13 cellular contexts compared by ENCODE assay signal in genomic region chr13:106529415-106530208, GRCh38. TPM values are rescaled to one million over a fixed set of nuclear protein-coding genes. Genes with fewer than 3 reads are reported as not detected.
A peak's percentile ranks its signal among the peaks of the same experiment; 100 is the strongest.
DNase-seq lines count a peak whose midpoint lies in the region; ATAC-seq and TF ChIP-seq lines count a peak whose summit lies in the region.
"Had no signal": no experiment of that assay in that cellular context is flagged by ENCODE, and none has a peak within 500 bp of the region (broad histone marks: within the 10 kb centered on the region; RNA-seq: fewer than 3 reads in every experiment).

No MANE protein-coding gene starts in this region.

- H3K4me1 ChIP-seq in left lung (peaks cover 0 to 33% of the 10 kb centered on the region in 2 donors), thoracic aorta (ENCODE audit: control insufficient read depth in 1 of 2, low read depth in 2 of 2) (peaks cover 0 to 42% of the 10 kb centered on the region in 2 donors)

- peaks cover 16% of the 10 kb centered on the region for H3K4me1 Mint-ChIP-seq in activated T-cell treated with anti-CD3 and anti-CD28 coated beads, Interleukin-2, amount 50 U/mL, for 72 hours (ENCODE audit: low read depth)

- no peaks in the 10 kb centered on the region for H3K9me3 Mint-ChIP-seq in activated T-cell treated with anti-CD3 and anti-CD28 coated beads, Interleukin-2, amount 50 U/mL, for 72 hours
- H3K9me3 Mint-ChIP-seq: CD4-positive, alpha-beta memory T cell; stimulated activated effector memory CD8-positive, alpha-beta T cell treated with anti-CD3 and anti-CD28 coated beads, Interleukin-12 subunit alpha, Interleukin-12 subunit beta, amount 100 ng/mL, for 72 hours; T-helper 2 cell treated with Interferon-gamma antibody and Interleukin-4, amounts not matched to agents 5 μg/mL and 100 μg/mL, for 36 hours had no signal

- H3K36me3 Mint-ChIP-seq in activated T-cell treated with anti-CD3 and anti-CD28 coated beads, Interleukin-2, amount 50 U/mL, for 72 hours (ENCODE audit: insufficient read depth in 2 of 2), result no peaks in the 10 kb centered on the region
- H3K36me3 Mint-ChIP-seq: CD4-positive, alpha-beta memory T cell; stimulated activated effector memory CD8-positive, alpha-beta T cell treated with anti-CD3 and anti-CD28 coated beads, Interleukin-12 subunit alpha, Interleukin-12 subunit beta, amount 100 ng/mL, for 72 hours had no signal

- H3K27ac Mint-ChIP-seq in activated T-cell treated with anti-CD3 and anti-CD28 coated beads, Interleukin-2, amount 50 U/mL, for 72 hours, result no peak overlapping the region
- H3K27ac Mint-ChIP-seq: CD4-positive, alpha-beta memory T cell; stimulated activated effector memory CD8-positive, alpha-beta T cell treated with anti-CD3 and anti-CD28 coated beads, Interleukin-12 subunit alpha, Interleukin-12 subunit beta, amount 100 ng/mL, for 72 hours; T-helper 2 cell treated with Interferon-gamma antibody and Interleukin-4, amounts not matched to agents 5 μg/mL and 100 μg/mL, for 36 hours had no signal

- ATAC-seq in left lung, result no peak
- ATAC-seq in thoracic aorta (ENCODE audit: insufficient number of reproducible peaks, low FRiP score, low read depth), result no peak
- no peak for ATAC-seq in activated T-cell treated with anti-CD3 and anti-CD28 coated beads, Interleukin-2, amount 50 U/mL, for 72 hours (replicated peaks in 1 of 2)
- ATAC-seq: stimulated activated effector memory CD8-positive, alpha-beta T cell treated with anti-CD3 and anti-CD28 coated beads, Interleukin-12 subunit alpha, Interleukin-12 subunit beta, amount 100 ng/mL, for 72 hours had no signal

- peak overlapping the region; percentile 46 for H3K27ac ChIP-seq in caudate nucleus (ENCODE audit: low read depth, low read length)
- peak overlapping the region; percentile 20 to 86 for H3K27ac ChIP-seq in left lung
- peak overlapping the region; percentile 55 to 57 for H3K27ac ChIP-seq in thoracic aorta

- H3K9me3 ChIP-seq in left lung (no peaks in the 10 kb centered on the region), thoracic aorta (no peaks in the 10 kb centered on the region)

- no peak for TF ChIP-seq CTCF in LNCaP clone FGC (IDR thresholded peaks at IDR 0.05; ENCODE audit: control insufficient read depth, extremely low read depth, insufficient read depth)
- no peak for TF ChIP-seq CTCF in left lung (IDR thresholded peaks at IDR 0.05)
- TF ChIP-seq CTCF in thoracic aorta (IDR thresholded peaks at IDR 0.05), result no peak

- DNase-seq in LNCaP clone FGC (ENCODE audit: low read depth) (no peak), caudate nucleus (lab: John Stamatoyannopoulos, UW) (no peak), left lung (no peak), thoracic aorta (ENCODE audit: low spot score) (no peak), T-helper 9 cell (no peak), NCI-H774 (lab: John Stamatoyannopoulos, UW) (no peak)
- no peak for DNase-seq in activated T-cell treated with anti-CD3 and anti-CD28 coated beads, Interleukin-2, amount 50 U/mL, for 72 hours
- no peak for DNase-seq in stimulated activated CD4-positive, alpha-beta T cell treated with anti-CD3 and anti-CD28 coated beads, Interleukin-4, amount 100 ng/mL, for 4 hours
- DNase-seq: activated naive CD4-positive, alpha-beta T cell treated with Interleukin-2 at 50 U/mL for 16 hours; CD4-positive, alpha-beta memory T cell; MM.1S had no signal

- intact Hi-C loops in left lung (cut with DNase I), result loop anchor here in 1 of 2 donors (10.0 kb wide), 2 partner anchors 385 to 445 kb away; no protein-coding TSS in a partner anchor

- H3K4me3 Mint-ChIP-seq in activated T-cell treated with anti-CD3 and anti-CD28 coated beads, Interleukin-2, amount 50 U/mL, for 72 hours, result no peak overlapping the region
- H3K4me3 Mint-ChIP-seq: CD4-positive, alpha-beta memory T cell; stimulated activated effector memory CD8-positive, alpha-beta T cell treated with anti-CD3 and anti-CD28 coated beads, Interleukin-12 subunit alpha, Interleukin-12 subunit beta, amount 100 ng/mL, for 72 hours; T-helper 2 cell treated with Interferon-gamma antibody and Interleukin-4, amounts not matched to agents 5 μg/mL and 100 μg/mL, for 36 hours had no signal

- peak overlapping the region; percentile 31 for H3K4me3 ChIP-seq in LNCaP clone FGC (ENCODE audit: low read depth, low read length)
- peak overlapping the region in 1 of 2 donors; percentile 65 for H3K4me3 ChIP-seq in left lung
- peak overlapping the region; percentile 89 for H3K4me3 ChIP-seq in thoracic aorta

- peaks cover 57% of the 10 kb centered on the region for H3K27me3 Mint-ChIP-seq in activated T-cell treated with anti-CD3 and anti-CD28 coated beads, Interleukin-2, amount 50 U/mL, for 72 hours (ENCODE audit: low read depth)

- H3K27me3 ChIP-seq in left lung (peaks cover 0 to 45% of the 10 kb centered on the region in 2 donors), thoracic aorta (replicated peaks; ENCODE audit: insufficient read depth) (no peaks in the 10 kb centered on the region)

- H3K36me3 ChIP-seq in left lung, result no peaks in the 10 kb centered on the region
- no peaks in the 10 kb centered on the region for H3K36me3 ChIP-seq in thoracic aorta

RNA-seq across cellular contexts. Expression of gene EFNB2, which starts 5.8 kb away (rescaled TPM):
- total RNA-seq in left lung, result 10 to 100 TPM; 39.6 to 40.2 TPM
- total RNA-seq in thoracic aorta, result 10 to 100 TPM; 27.2 to 45.2 TPM
- total RNA-seq in activated T-cell treated with anti-CD3 and anti-CD28 coated beads, Interleukin-2, amount 50 U/mL, for 72 hours, result under 1 TPM; 0.23 to 0.24 TPM

RNA-seq across cellular contexts. Expression of gene ARGLU1, which starts 38.3 kb away (rescaled TPM):
- 10 to 100 TPM; 67.3 to 84.2 TPM for total RNA-seq in left lung
- total RNA-seq in thoracic aorta, result 100 to 1,000 TPM; 112 to 159 TPM
- 10 to 100 TPM; 97.2 to 98.9 TPM for total RNA-seq in activated T-cell treated with anti-CD3 and anti-CD28 coated beads, Interleukin-2, amount 50 U/mL, for 72 hours

Comparison
In these comparisons a context has a peak if more than half of its experiments do, and no peak if none do; other contexts are left out.
1. RNA of gene EFNB2, which starts 5.8 kb away (total RNA-seq): 27.2 to 45.2 TPM in thoracic aorta and 39.6 to 40.2 TPM in left lung; 0.23 to 0.24 TPM in activated T-cell treated with anti-CD3 and anti-CD28 coated beads, Interleukin-2, amount 50 U/mL, for 72 hours; every median in the first group is over 10 times any median in the second.
2. Peak in every context shown above with its lines, with median percentiles within 50 percentile points of each other: H3K27ac ChIP-seq.